8 cellular contexts compared by ENCODE assay signal in the genomic region with DNA sequence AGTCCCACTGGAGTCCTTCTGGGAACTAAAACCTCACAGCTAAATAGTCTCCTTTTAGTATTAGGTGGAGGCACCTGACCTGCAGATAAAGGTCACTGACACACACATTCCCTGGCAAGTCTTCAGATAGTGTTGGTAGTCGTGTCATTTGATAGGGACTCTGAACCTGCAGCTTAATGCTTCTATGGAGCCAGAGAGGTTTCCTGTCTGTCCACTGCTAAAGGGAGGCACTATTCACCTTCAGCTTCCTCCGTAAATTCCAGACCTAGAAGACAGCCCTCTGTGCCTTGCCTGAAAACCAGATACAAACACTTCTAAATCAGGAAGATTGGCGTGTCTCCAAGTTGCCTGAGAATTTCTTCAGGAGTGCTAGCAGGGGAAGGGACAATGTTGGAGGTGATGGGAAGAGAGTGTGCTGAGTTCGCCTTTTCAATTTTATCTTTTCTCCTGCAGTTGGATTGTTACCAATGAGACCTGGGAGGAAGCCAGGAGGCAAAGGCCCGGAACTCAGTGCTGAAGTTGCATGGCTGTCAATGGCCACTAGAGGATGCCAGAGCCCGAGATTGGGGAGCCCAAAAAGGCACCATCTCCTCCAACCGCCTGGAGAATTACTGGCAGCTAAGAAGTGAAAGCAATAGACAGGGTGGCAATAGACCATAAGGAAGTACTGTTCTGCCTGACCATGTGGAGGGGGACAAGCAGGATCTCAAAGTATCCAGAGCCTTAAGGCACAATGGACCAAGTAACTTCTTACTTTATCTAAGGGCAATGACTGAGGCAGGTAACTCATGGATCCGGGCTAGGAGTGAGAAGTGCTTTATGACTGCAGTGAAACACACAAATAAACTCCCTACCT.
DNase-seq lines count a peak whose midpoint lies in the region; ATAC-seq and TF ChIP-seq lines count a peak whose summit lies in the region.

No MANE protein-coding gene starts in this region.

- H2AK5ac ChIP-seq in mesendoderm (ENCODE audit: low read length): no peak overlapping the region

- H3K36me3 ChIP-seq in CD8-positive, alpha-beta T cell (ENCODE audit: insufficient read depth, low read length): no peaks in the 10 kb centered on the region
- no peaks in the 10 kb centered on the region for H3K36me3 ChIP-seq in mesendoderm (ENCODE audit: control insufficient read depth, insufficient read depth, low read length)

- ATAC-seq in CD8-positive, alpha-beta T cell: peak; percentile 89
- ATAC-seq in GM19395 (IDR thresholded peaks at IDR 0.05; ENCODE audit: unreplicated experiment) (peak; percentile 95), HG03469 (IDR thresholded peaks at IDR 0.05; ENCODE audit: unreplicated experiment) (peak; percentile 91)

- no peaks in the 10 kb centered on the region for H3K9me3 Mint-ChIP-seq in CD8-positive, alpha-beta T cell

- no peaks in the 10 kb centered on the region for H3K9me3 ChIP-seq in CD8-positive, alpha-beta T cell (ENCODE audit: low read length)

- H3K79me2 ChIP-seq in mesendoderm (ENCODE audit: control insufficient read depth, insufficient read depth, low read length): no peaks in the 10 kb centered on the region

- POLR2A ChIA-PET in CD8-positive, alpha-beta T cell (lab: Charles Lee): interaction anchor here (0.6 kb wide), 1 partner anchor 37 kb away, joined by 3 read pairs; no protein-coding TSS in a partner anchor

- H4K5ac ChIP-seq in mesendoderm (ENCODE audit: low read length): no peak overlapping the region

- H3K4me1 ChIP-seq in CD8-positive, alpha-beta T cell (ENCODE audit: insufficient read depth, low read length): no peaks in the 10 kb centered on the region
- H3K4me1 ChIP-seq in mesendoderm (ENCODE audit: control insufficient read depth, low read depth, low read length): no peaks in the 10 kb centered on the region

- H4K8ac ChIP-seq in mesendoderm (ENCODE audit: low read depth, low read length): no peak overlapping the region

- H3K9ac ChIP-seq in mesendoderm (ENCODE audit: low read length): no peak overlapping the region

- H3K4me3 Mint-ChIP-seq in CD8-positive, alpha-beta T cell: no peak overlapping the region

- no peak overlapping the region for H3K4me3 ChIP-seq in CD8-positive, alpha-beta T cell (ENCODE audit: low read depth, low read length)
- no peak overlapping the region for H3K4me3 ChIP-seq in mesendoderm (ENCODE audit: low read length)

- H3K27ac Mint-ChIP-seq in CD8-positive, alpha-beta T cell: no peak overlapping the region

- no peaks in the 10 kb centered on the region for H3K36me3 Mint-ChIP-seq in CD8-positive, alpha-beta T cell

- H2BK15ac ChIP-seq in mesendoderm (replicated peaks; ENCODE audit: low read depth): no peak overlapping the region

- no peaks in the 10 kb centered on the region for H3K27me3 ChIP-seq in CD8-positive, alpha-beta T cell (ENCODE audit: insufficient read depth, low read length)
- H3K27me3 ChIP-seq in mesendoderm (ENCODE audit: insufficient read depth, low read length, poor library complexity): no peaks in the 10 kb centered on the region

- CTCF ChIA-PET in CD8-positive, alpha-beta T cell (lab: Charles Lee): interaction anchor here (0.7 to 1.8 kb wide), 11 partner anchors 8 to 232 kb away, joined by 3 to 6 read pairs (median 3); no protein-coding TSS in a partner anchor

- no CpG with 5 or more reads among the region's 8 CpGs for WGBS in mesendoderm (ENCODE audit: extremely low coverage, insufficient coverage, low lambda C conversion rate)

- TF ChIP-seq CTCF in CD8-positive, alpha-beta T cell (IDR thresholded peaks at IDR 0.05): peak; percentile 88

- H3K27ac ChIP-seq in CD8-positive, alpha-beta T cell (ENCODE audit: low read depth, low read length): no peak overlapping the region
- no peak overlapping the region for H3K27ac ChIP-seq in mesendoderm (ENCODE audit: low read depth, low read length)

- intact Hi-C loops in CD8-positive, alpha-beta T cell (cut with DNase I, micrococcal nuclease): loop anchor here (1.0 to 5.0 kb wide), 6 partner anchors 81 to 949 kb away; a partner anchor contains a TSS

- peaks cover 7% of the 10 kb centered on the region for H3K27me3 Mint-ChIP-seq in CD8-positive, alpha-beta T cell (ENCODE audit: low read depth)

- no peak overlapping the region for H3K18ac ChIP-seq in mesendoderm (ENCODE audit: low read length)

- peak; percentile 27 to 69 (median 47) for DNase-seq in CD8-positive, alpha-beta T cell
- DNase-seq in NCI-H748 (lab: John Stamatoyannopoulos, UW; ENCODE audit: unreplicated experiment): peak; percentile 59
- peak; percentile 72 to 76 for DNase-seq in activated CD4-positive, alpha-beta T cell treated with anti-CD3 and anti-CD28 coated beads, Interleukin-2, amount 50 U/mL, for 48 hours
- peak; percentile 78 for DNase-seq in ecto neural progenitor cell (ENCODE audit: low spot score)
- DNase-seq in mesendoderm: peak; percentile 85
- DNase-seq in stimulated activated CD8-positive, alpha-beta memory T cell treated with anti-CD3 and anti-CD28 coated beads, Interleukin-4, amount 100 ng/mL, for 1 hour (ENCODE audit: low read depth in 2 of 2, low spot score in 1 of 2): peak; percentile 20 to 24

- no peaks in the 10 kb centered on the region for H3K4me1 Mint-ChIP-seq in CD8-positive, alpha-beta T cell (ENCODE audit: low read depth)

- no peak overlapping the region for H2BK5ac ChIP-seq in mesendoderm (ENCODE audit: low read length)

- no peak overlapping the region for H2BK120ac ChIP-seq in mesendoderm (ENCODE audit: low read depth, low read length)

- H3K23ac ChIP-seq in mesendoderm (ENCODE audit: low read length): no peak overlapping the region

- H3K56ac ChIP-seq in mesendoderm (ENCODE audit: low read length): no peak overlapping the region

- H3K79me1 ChIP-seq in mesendoderm (ENCODE audit: low read length): no peaks in the 10 kb centered on the region

- H3K4ac ChIP-seq in mesendoderm (ENCODE audit: low read depth, low read length): no peak overlapping the region

- no peak overlapping the region for H3K4me2 ChIP-seq in mesendoderm (ENCODE audit: low read length)

Comparison
In these comparisons a context has a peak if more than half of its experiments do, and no peak if none do; other contexts are left out.
1. DNase-seq: peak in every context shown above with its lines; median percentile 85 in mesendoderm; 78 in ecto neural progenitor cell; 74 in activated CD4-positive, alpha-beta T cell treated with anti-CD3 and anti-CD28 coated beads, Interleukin-2, amount 50 U/mL, for 48 hours; 59 in NCI-H748; 47 in CD8-positive, alpha-beta T cell; 22 in stimulated activated CD8-positive, alpha-beta memory T cell treated with anti-CD3 and anti-CD28 coated beads, Interleukin-4, amount 100 ng/mL, for 1 hour.